In genomic region chr18:67514465-67514864, GRCh38 we compare ENCODE assay signal across 16 cellular contexts. TPM values are rescaled to one million over a fixed set of nuclear protein-coding genes. Genes with fewer than 3 reads are reported as not detected.
A peak's percentile ranks its signal among the peaks of the same experiment; 100 is the strongest.
DNase-seq lines count a peak whose midpoint lies in the region; ATAC-seq, FAIRE-seq and TF ChIP-seq lines count a peak whose summit lies in the region.
"Had no signal": no experiment of that assay in that cellular context is flagged by ENCODE, and none has a peak within 500 bp of the region (broad histone marks: within the 10 kb centered on the region; RNA-seq: fewer than 3 reads in every experiment).

No MANE protein-coding gene starts in this region.

- CTCF ChIA-PET in AG04450 (lab: Charles Lee) (interaction anchor here (2.1 to 2.7 kb wide), 2 partner anchors 297 to 1163 kb away, joined by 5 to 10 read pairs; no protein-coding TSS in a partner anchor), Panc1 (lab: Charles Lee) (no interaction called here), H1 (lab: Charles Lee; ENCODE audit: partially characterized antibody) (interaction anchor here (0.8 to 6.8 kb wide), 5 partner anchors 14 to 1145 kb away, joined by 3 to 46 read pairs (median 5); no protein-coding TSS in a partner anchor)

- H3K4me2 ChIP-seq in H1 (ENCODE audit: insufficient read depth in 1 of 2, low read depth in 2 of 2, low read length in 2 of 2) (peak overlapping the region; percentile 71 to 74; a peak in 2 of 4 replicates), neural cell (ENCODE audit: low read length) (peak overlapping the region; percentile 88)

- H4K5ac ChIP-seq in H1 (ENCODE audit: insufficient read length, low read depth, low read length), result no peak overlapping the region

- H3K4ac ChIP-seq in H1 (replicated peaks; ENCODE audit: insufficient read length, low read depth, low read length), result no peak overlapping the region

- no peaks in the 10 kb centered on the region; the same call in 1 of the 2 replicates for H3K9me3 ChIP-seq in AG04450 (ENCODE audit: control insufficient read depth, insufficient read depth, low read length)
- H3K9me3 ChIP-seq in Panc1 (ENCODE audit: control insufficient read depth, insufficient read depth, low read depth, low read length), result no peaks in the 10 kb centered on the region
- H3K9me3 ChIP-seq in H1 (ENCODE audit: insufficient read depth in 2 of 2, low read depth in 1 of 2, low read length in 1 of 2), result no peaks in the 10 kb centered on the region
- no peaks in the 10 kb centered on the region for H3K9me3 ChIP-seq in neural cell (ENCODE audit: low read length)
- no peaks in the 10 kb centered on the region for H3K9me3 ChIP-seq in esophagus muscularis mucosa
- H3K9me3 ChIP-seq: heart right ventricle had no signal

- TF ChIP-seq RAD21 in H1 (IDR thresholded peaks at IDR 0.05 in 1 of 2, conservative IDR thresholded peaks at IDR 0.05 in 1 of 2; ENCODE audit: low read depth in 2 of 2, low read length in 2 of 2) (no peak), neural cell (conservative IDR thresholded peaks at IDR 0.05) (peak; percentile 12)

- H4K20me1 ChIP-seq in H1 (replicated peaks in 1 of 2; ENCODE audit: control insufficient read depth in 1 of 2, insufficient read depth in 2 of 2, low read length in 2 of 2) (peaks cover 1 to 2% of the 10 kb centered on the region in 2 experiments), neural cell (ENCODE audit: insufficient read depth) (no peaks in the 10 kb centered on the region)

- no peak for TF ChIP-seq EP300 in H1 (IDR thresholded peaks at IDR 0.05; ENCODE audit: borderline replicate concordance in 1 of 2, low read depth in 2 of 2, low read length in 2 of 2)
- TF ChIP-seq EP300 in neural cell (conservative IDR thresholded peaks at IDR 0.05; ENCODE audit: poor library complexity, severe bottlenecking), result no peak
- TF ChIP-seq EP300 in esophagus muscularis mucosa (IDR thresholded peaks at IDR 0.05), result no peak

- ATAC-seq in Panc1 (no peak), esophagus mucosa (no peak)
- ATAC-seq: heart right ventricle had no signal

- H2BK120ac ChIP-seq in H1 (replicated peaks; ENCODE audit: low read depth, low read length), result no peak overlapping the region

- H2AFZ ChIP-seq in H1 (ENCODE audit: low read length) (no peak overlapping the region), neural cell (ENCODE audit: low read depth, low read length) (no peak overlapping the region)

- no peaks in the 10 kb centered on the region for H3K9me2 ChIP-seq in neural cell (ENCODE audit: insufficient read depth, low read length)

- H2AK5ac ChIP-seq in H1 (ENCODE audit: low read depth, low read length), result no peak overlapping the region

- 91% methylated on average over 3 of the region's 3 CpGs; no CpG with 5 or more reads in 1 of the 2 experiments for WGBS in H1 (ENCODE audit: extremely low coverage in 1 of 2, insufficient coverage in 1 of 2, insufficient read length in 1 of 2, insufficient replicate concordance in 2 of 2, low coverage in 1 of 2, low lambda C conversion rate in 2 of 2, missing lambda C conversion rate in 1 of 2), 2 experiments
- WGBS in esophagus muscularis mucosa, result 74% methylated on average over 3 of the region's 3 CpGs

- H3K14ac ChIP-seq in H1 (ENCODE audit: insufficient read length), result no peak overlapping the region

- no peaks in the 10 kb centered on the region for H3K27me3 ChIP-seq in AG04450 (ENCODE audit: control insufficient read depth, insufficient read depth, low read length)
- no peaks in the 10 kb centered on the region for H3K27me3 ChIP-seq in Panc1 (ENCODE audit: control insufficient read depth, insufficient read depth, low read length)
- H3K27me3 ChIP-seq in H1 (replicated peaks in 1 of 4; ENCODE audit: control insufficient read depth in 3 of 4, extremely low read depth in 1 of 4, insufficient read depth in 3 of 4, low read length in 3 of 4), result no peaks in the 10 kb centered on the region
- no peaks in the 10 kb centered on the region for H3K27me3 ChIP-seq in neural cell (ENCODE audit: insufficient read depth, low read depth, low read length)
- H3K27me3 ChIP-seq in esophagus muscularis mucosa, result no peaks in the 10 kb centered on the region

- H3K4me3 ChIP-seq in AG04450 (ENCODE audit: low read depth, low read length), result peak overlapping the region; percentile 84
- peak overlapping the region; percentile 48 to 73; a peak in 2 of 4 replicates for H3K4me3 ChIP-seq in Panc1 (ENCODE audit: low read depth in 2 of 2, low read length in 2 of 2)
- peak overlapping the region in 1 of 4 experiments; percentile 90; a peak in 2 of 8 replicates for H3K4me3 ChIP-seq in H1 (ENCODE audit: extremely low read depth in 1 of 4, insufficient read depth in 2 of 4, low read depth in 3 of 4, low read length in 4 of 4)
- H3K4me3 ChIP-seq in neural cell (ENCODE audit: low read length), result peak overlapping the region; percentile 87
- H3K4me3 ChIP-seq in esophagus muscularis mucosa, result no peak overlapping the region

- H3K79me1 ChIP-seq in H1 (ENCODE audit: low read depth, low read length), result no peaks in the 10 kb centered on the region

- no peak overlapping the region for H3K18ac ChIP-seq in H1 (ENCODE audit: extremely low read depth, low read length)

- no peak overlapping the region for H3K9ac ChIP-seq in H1 (replicated peaks in 1 of 4; ENCODE audit: extremely low read depth in 1 of 4, low read depth in 3 of 4, low read length in 3 of 4)
- peak overlapping the region; percentile 84 for H3K9ac ChIP-seq in neural cell (ENCODE audit: low read length)

- FAIRE-seq in H1 (lab: Jason Lieb, UNC), result no peak
- FAIRE-seq: urothelium cell line had no signal

- POLR2A ChIA-PET in AG04450 (lab: Yijun Ruan, JAX) (no interaction called here), Panc1 (lab: Charles Lee) (no interaction called here), H1 (lab: Charles Lee; ENCODE audit: partially characterized antibody) (no interaction called here)

- no peak overlapping the region for H3K23ac ChIP-seq in H1 (ENCODE audit: insufficient read length)

- no peak overlapping the region for H2BK12ac ChIP-seq in H1 (ENCODE audit: low read depth, low read length)

- H3K56ac ChIP-seq in H1 (replicated peaks; ENCODE audit: insufficient read length, low read depth, low read length), result no peak overlapping the region

- H3K27ac ChIP-seq in AG04450 (ENCODE audit: low read depth, low read length), result no peak overlapping the region
- no peak overlapping the region for H3K27ac ChIP-seq in Panc1 (ENCODE audit: low read length)
- no peak overlapping the region for H3K27ac ChIP-seq in H1 (ENCODE audit: low read depth, low read length)
- H3K27ac ChIP-seq in neural cell (ENCODE audit: low read length), result peak overlapping the region; percentile 69
- H3K27ac ChIP-seq in esophagus muscularis mucosa (replicated peaks in 1 of 4), result no peak overlapping the region
- H3K27ac ChIP-seq: heart right ventricle had no signal

- BruUV-seq in Panc1 (replicated peaks; lab: Mats Ljungman, UMichigan), result no TSS peak

- peaks cover 3% of the 10 kb centered on the region for H3F3A ChIP-seq in neural cell (ENCODE audit: insufficient read depth, low read length, poor library complexity, severe bottlenecking)

- H4K8ac ChIP-seq in H1 (ENCODE audit: extremely low read depth, insufficient read depth, low read length), result no peak overlapping the region

- H2BK20ac ChIP-seq in H1 (ENCODE audit: low read length), result no peak overlapping the region

- H3K4me1 ChIP-seq in Panc1 (ENCODE audit: control insufficient read depth, insufficient read depth, low read length), result peaks cover 5% of the 10 kb centered on the region; the same call in 1 of the 2 replicates
- H3K4me1 ChIP-seq in H1 (replicated peaks in 1 of 4; ENCODE audit: control insufficient read depth in 3 of 4, insufficient read depth in 4 of 4, low read length in 3 of 4), result peaks cover 2 to 5% (median 3%) of the 10 kb centered on the region in 4 experiments; a peak in 5 of 7 replicates
- peaks cover 12 to 35% (median 29%) of the 10 kb centered on the region in 4 donors for H3K4me1 ChIP-seq in esophagus muscularis mucosa

- TF ChIP-seq POLR2A in H1 (IDR thresholded peaks at IDR 0.05; ENCODE audit: control extremely low read depth in 1 of 2, low read depth in 2 of 2, low read length in 2 of 2) (no peak), esophagus muscularis mucosa (IDR thresholded peaks at IDR 0.05; ENCODE audit: low read depth) (no peak)

- H2BK15ac ChIP-seq in H1 (ENCODE audit: low read length), result no peak overlapping the region

- DNase-seq in AG04450 (ENCODE audit: low read depth, low spot score) (no peak), Panc1 (ENCODE audit: low read depth, low spot score) (no peak), H1 (ENCODE audit: low read depth in 1 of 2, low spot score in 2 of 2) (no peak), middle frontal gyrus (ENCODE audit: extremely low spot score, low spot score) (no peak), NCI-H446 treated with DMSO at 0.1 percent for 48 hours (lab: John Stamatoyannopoulos, UW) (no peak), esophagus muscularis mucosa (ENCODE audit: extremely low spot score) (no peak)
- DNase-seq: activated CD4-positive, CD25-positive, alpha-beta regulatory T cell; C1 segment of cervical spinal cord; effector CD4-positive, alpha-beta T cell; heart right ventricle; NCI-H2029; posterior cingulate gyrus; stimulated activated CD4-positive, alpha-beta T cell treated with anti-CD3 and anti-CD28 coated beads, Interleukin-1b, Interleukin-23, amount 100 ng/mL, for 48 hours had no signal

- TF ChIP-seq CTCF in AG04450 (IDR thresholded peaks at IDR 0.05; ENCODE audit: low read depth, low read length) (no peak), Panc1 (IDR thresholded peaks at IDR 0.05) (no peak), H1 (IDR thresholded peaks at IDR 0.05; ENCODE audit: control extremely low read depth in 1 of 3, insufficient read depth in 1 of 3, low read depth in 1 of 3, low read length in 3 of 3) (no peak), neural cell (IDR thresholded peaks at IDR 0.05; ENCODE audit: poor library complexity, severe bottlenecking) (no peak), esophagus muscularis mucosa (IDR thresholded peaks at IDR 0.05) (no peak)

- H3K23me2 ChIP-seq in H1 (ENCODE audit: low read depth, low read length), result peaks cover 2% of the 10 kb centered on the region; the same call in 1 of the 2 replicates

- in situ Hi-C loops in Panc1 (cut with HindIII; ENCODE audit: low pct_unique_long_range_greater_than_20kb, low sequenced_read_pairs), result no loop called here

- H3K36me3 ChIP-seq in Panc1 (ENCODE audit: control insufficient read depth, insufficient read depth, low read length) (no peaks in the 10 kb centered on the region), H1 (ENCODE audit: control insufficient read depth in 2 of 4, insufficient read depth in 4 of 4, low read length in 3 of 4) (peaks cover 0 to 8% (median 0%) of the 10 kb centered on the region in 4 experiments; a peak in 2 of 8 replicates), neural cell (ENCODE audit: insufficient read depth, low read length) (peaks cover 5% of the 10 kb centered on the region), esophagus muscularis mucosa (no peaks in the 10 kb centered on the region)

- no peak overlapping the region for H4K91ac ChIP-seq in H1 (replicated peaks; ENCODE audit: insufficient read length, low read length)

- H3K79me2 ChIP-seq in H1 (ENCODE audit: control insufficient read depth in 1 of 2, insufficient read depth in 2 of 2, low read length in 2 of 2), result peaks cover 8 to 53% of the 10 kb centered on the region in 2 experiments; a peak in 3 of 4 replicates
- peaks cover 64% of the 10 kb centered on the region for H3K79me2 ChIP-seq in neural cell (replicated peaks; ENCODE audit: insufficient read depth, low read length)

- intact Hi-C loops in Panc1 (cut with micrococcal nuclease; ENCODE audit: unreplicated experiment), result loop anchor here (10.0 kb wide), 1 partner anchor 1150 kb away; no protein-coding TSS in a partner anchor
- intact Hi-C loops in esophagus muscularis mucosa (cut with DNase I), result loop anchor here (10.0 kb wide), 2 partner anchors 200 to 300 kb away; no protein-coding TSS in a partner anchor

- H2BK5ac ChIP-seq in H1 (ENCODE audit: low read depth, low read length), result no peak overlapping the region

RNA-seq across cellular contexts. Expression of gene DSEL, which starts 2.1 kb away (rescaled TPM):
- polyA plus RNA-seq in AG04450 (2011; rRNA removed), result 40.0 and 55.2 TPM in 2 replicates
- 73.1 and 128 TPM in 2 replicates for polyA minus RNA-seq in AG04450 (2011; rRNA and poly(A)+ RNA removed)
- 6.8 TPM for total RNA-seq in Panc1 (2021; ENCODE audit: unreplicated experiment)
- 1.7 TPM for polyA plus RNA-seq in Panc1 (2012; ENCODE audit: insufficient read length)
- total RNA-seq in H1 (2021; fragmentation: NEBNext Ultra II Directional; extraction: Animal tissue kit (Norgen Biotek cat#: 25700)), result 20.6 and 22.8 TPM in 2 replicates
- 1.8 and 3.0 TPM in 2 replicates for polyA plus RNA-seq in H1 (2011; rRNA removed)
- polyA plus RNA-seq in H1 (2011; cell fraction: cytosol; rRNA removed), result 2.6 TPM
- 2.0 TPM for polyA plus RNA-seq in H1 (2011; cell fraction: nucleus; rRNA removed)
- 2.7 to 5.9 TPM (median 3.9 TPM) in 4 replicates for polyA plus RNA-seq in H1 (2012, experiment 1 of 2)
- polyA plus RNA-seq in H1 (2012, experiment 2 of 2), result 0.94 TPM
- polyA plus RNA-seq in H1 (2013, experiment 1 of 2), result 24.6 TPM
- polyA plus RNA-seq in H1 (2013, experiment 2 of 2), result 25.3 TPM
- 16.5 and 23.2 TPM in 2 replicates for polyA minus RNA-seq in H1 (2011; rRNA and poly(A)+ RNA removed)
- polyA minus RNA-seq in H1 (2011; cell fraction: cytosol; rRNA and poly(A)+ RNA removed), result 10.1 TPM
- polyA minus RNA-seq in H1 (2011; cell fraction: nucleus; rRNA and poly(A)+ RNA removed), result 38.6 TPM
- 31.2 and 33.6 TPM in 2 replicates for polyA plus RNA-seq in neural cell
- polyA minus RNA-seq in neural cell, result 214 and 259 TPM in 2 replicates
- total RNA-seq in esophagus mucosa, result 0.48 TPM
- total RNA-seq in esophagus muscularis mucosa, result 1 to 10 TPM; 8.6 to 10.0 (median 9.1) TPM

Comparison
In these comparisons a context has a peak if more than half of its experiments do, and no peak if none do; other contexts are left out.
1. H3K4me3 ChIP-seq: peak in AG04450 (single experiment), Panc1 (2 of 2) and neural cell (single experiment); none in esophagus muscularis mucosa (0 of 4).